In the genomic region with DNA sequence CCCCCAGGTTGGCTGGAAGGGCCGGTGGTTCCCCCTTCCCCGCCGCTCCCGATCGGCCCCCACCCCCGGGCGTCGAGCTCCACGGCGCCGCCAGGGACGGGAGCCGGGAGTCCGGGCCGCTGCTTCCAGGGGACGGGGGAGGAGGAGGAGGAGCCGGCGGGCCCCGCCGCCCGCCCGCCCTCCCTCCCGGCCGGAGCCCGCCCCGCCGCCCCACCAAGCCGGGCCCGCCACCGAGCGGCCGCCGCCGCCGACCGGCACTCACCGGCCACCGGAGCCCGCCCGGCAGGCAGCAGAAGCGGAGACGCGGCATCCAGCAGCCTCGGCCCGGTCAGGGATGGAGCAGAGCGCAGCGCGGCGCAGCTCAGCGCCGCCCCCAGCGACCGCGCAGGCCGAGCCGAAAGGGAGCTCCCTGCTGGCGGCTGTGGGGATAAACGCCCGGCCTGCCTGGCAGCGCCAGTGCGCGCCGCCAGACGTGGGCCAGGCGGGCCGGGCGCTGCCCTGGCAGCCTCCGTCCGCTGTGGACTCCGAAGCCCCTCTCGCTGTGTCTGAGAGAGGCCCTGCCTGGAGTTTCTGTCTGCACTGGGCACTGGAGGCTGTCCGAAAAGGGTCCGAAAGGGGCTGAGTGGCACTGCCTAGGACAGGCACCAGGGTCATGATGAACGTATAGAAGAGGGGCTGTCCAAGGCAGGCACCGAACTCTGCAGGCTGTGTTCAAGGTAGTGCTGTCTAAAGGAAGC, we compare ENCODE assay signal across 1 cellular context.
TF ChIP-seq lines count a peak whose summit lies in the region.

MYO18A (minus strand) TSS at position 348 of the 737 bp plus-strand sequence. CDS start 13,458 bp downstream, outside the sequence.

TF ChIP-seq in HepG2, 621 proteins besides CTCF, POLR2A, EP300 and RAD21 (continued from another document and continues in another):
- TF ChIP-seq ZNF280D (CRISPR knock-in tag; IDR thresholded peaks at IDR 0.05) (no peak), ZNF34 (CRISPR knock-in tag; IDR thresholded peaks at IDR 0.05; ENCODE audit: borderline replicate concordance) (no peak), ETS1 (CRISPR knock-in tag; IDR thresholded peaks at IDR 0.05) (no peak), NPAS2 (CRISPR knock-in tag; IDR thresholded peaks at IDR 0.05; ENCODE audit: borderline replicate concordance) (no peak), SATB2 (CRISPR knock-in tag; IDR thresholded peaks at IDR 0.05) (no peak), MLX (CRISPR knock-in tag; IDR thresholded peaks at IDR 0.05) (no peak), ZNF883 (CRISPR knock-in tag; IDR thresholded peaks at IDR 0.05; ENCODE audit: not compliant biosample characterization) (no peak), JDP2 (CRISPR knock-in tag; IDR thresholded peaks at IDR 0.05; ENCODE audit: borderline replicate concordance) (no peak), ZNF10 (CRISPR knock-in tag; IDR thresholded peaks at IDR 0.05; ENCODE audit: borderline replicate concordance, low read depth) (no peak), SAFB2 (CRISPR knock-in tag; IDR thresholded peaks at IDR 0.05; ENCODE audit: borderline replicate concordance, low read depth) (no peak), ZNF609 (CRISPR knock-in tag; IDR thresholded peaks at IDR 0.05; ENCODE audit: borderline replicate concordance) (no peak), ZNF841 (CRISPR knock-in tag; IDR thresholded peaks at IDR 0.05; ENCODE audit: borderline replicate concordance) (no peak), ZNF615 (CRISPR knock-in tag; IDR thresholded peaks at IDR 0.05; ENCODE audit: borderline replicate concordance) (no peak), TBX3 (IDR thresholded peaks at IDR 0.05; ENCODE audit: borderline replicate concordance) (no peak), GPN1 (CRISPR knock-in tag; IDR thresholded peaks at IDR 0.05; ENCODE audit: borderline replicate concordance) (no peak), ZNF501 (CRISPR knock-in tag; IDR thresholded peaks at IDR 0.05) (peak; percentile 59; the same call in 1 of the 2 replicates), CBX1 (IDR thresholded peaks at IDR 0.05; ENCODE audit: low read depth) (no peak), WIZ (CRISPR knock-in tag; IDR thresholded peaks at IDR 0.05) (0 out of 2 replicates have a peak, but pooled peaks have one; percentile 50), ATAD3A (CRISPR knock-in tag; IDR thresholded peaks at IDR 0.05) (no peak), TCF7 (IDR thresholded peaks at IDR 0.05; ENCODE audit: low read depth) (no peak)
- TF ChIP-seq, protein P1, sequence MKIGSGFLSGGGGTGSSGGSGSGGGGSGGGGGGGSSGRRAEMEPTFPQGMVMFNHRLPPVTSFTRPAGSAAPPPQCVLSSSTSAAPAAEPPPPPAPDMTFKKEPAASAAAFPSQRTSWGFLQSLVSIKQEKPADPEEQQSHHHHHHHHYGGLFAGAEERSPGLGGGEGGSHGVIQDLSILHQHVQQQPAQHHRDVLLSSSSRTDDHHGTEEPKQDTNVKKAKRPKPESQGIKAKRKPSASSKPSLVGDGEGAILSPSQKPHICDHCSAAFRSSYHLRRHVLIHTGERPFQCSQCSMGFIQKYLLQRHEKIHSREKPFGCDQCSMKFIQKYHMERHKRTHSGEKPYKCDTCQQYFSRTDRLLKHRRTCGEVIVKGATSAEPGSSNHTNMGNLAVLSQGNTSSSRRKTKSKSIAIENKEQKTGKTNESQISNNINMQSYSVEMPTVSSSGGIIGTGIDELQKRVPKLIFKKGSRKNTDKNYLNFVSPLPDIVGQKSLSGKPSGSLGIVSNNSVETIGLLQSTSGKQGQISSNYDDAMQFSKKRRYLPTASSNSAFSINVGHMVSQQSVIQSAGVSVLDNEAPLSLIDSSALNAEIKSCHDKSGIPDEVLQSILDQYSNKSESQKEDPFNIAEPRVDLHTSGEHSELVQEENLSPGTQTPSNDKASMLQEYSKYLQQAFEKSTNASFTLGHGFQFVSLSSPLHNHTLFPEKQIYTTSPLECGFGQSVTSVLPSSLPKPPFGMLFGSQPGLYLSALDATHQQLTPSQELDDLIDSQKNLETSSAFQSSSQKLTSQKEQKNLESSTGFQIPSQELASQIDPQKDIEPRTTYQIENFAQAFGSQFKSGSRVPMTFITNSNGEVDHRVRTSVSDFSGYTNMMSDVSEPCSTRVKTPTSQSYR (CRISPR knock-in tag; IDR thresholded peaks at IDR 0.05; ENCODE audit: borderline replicate concordance): no peak
- TF ChIP-seq, protein P2, sequence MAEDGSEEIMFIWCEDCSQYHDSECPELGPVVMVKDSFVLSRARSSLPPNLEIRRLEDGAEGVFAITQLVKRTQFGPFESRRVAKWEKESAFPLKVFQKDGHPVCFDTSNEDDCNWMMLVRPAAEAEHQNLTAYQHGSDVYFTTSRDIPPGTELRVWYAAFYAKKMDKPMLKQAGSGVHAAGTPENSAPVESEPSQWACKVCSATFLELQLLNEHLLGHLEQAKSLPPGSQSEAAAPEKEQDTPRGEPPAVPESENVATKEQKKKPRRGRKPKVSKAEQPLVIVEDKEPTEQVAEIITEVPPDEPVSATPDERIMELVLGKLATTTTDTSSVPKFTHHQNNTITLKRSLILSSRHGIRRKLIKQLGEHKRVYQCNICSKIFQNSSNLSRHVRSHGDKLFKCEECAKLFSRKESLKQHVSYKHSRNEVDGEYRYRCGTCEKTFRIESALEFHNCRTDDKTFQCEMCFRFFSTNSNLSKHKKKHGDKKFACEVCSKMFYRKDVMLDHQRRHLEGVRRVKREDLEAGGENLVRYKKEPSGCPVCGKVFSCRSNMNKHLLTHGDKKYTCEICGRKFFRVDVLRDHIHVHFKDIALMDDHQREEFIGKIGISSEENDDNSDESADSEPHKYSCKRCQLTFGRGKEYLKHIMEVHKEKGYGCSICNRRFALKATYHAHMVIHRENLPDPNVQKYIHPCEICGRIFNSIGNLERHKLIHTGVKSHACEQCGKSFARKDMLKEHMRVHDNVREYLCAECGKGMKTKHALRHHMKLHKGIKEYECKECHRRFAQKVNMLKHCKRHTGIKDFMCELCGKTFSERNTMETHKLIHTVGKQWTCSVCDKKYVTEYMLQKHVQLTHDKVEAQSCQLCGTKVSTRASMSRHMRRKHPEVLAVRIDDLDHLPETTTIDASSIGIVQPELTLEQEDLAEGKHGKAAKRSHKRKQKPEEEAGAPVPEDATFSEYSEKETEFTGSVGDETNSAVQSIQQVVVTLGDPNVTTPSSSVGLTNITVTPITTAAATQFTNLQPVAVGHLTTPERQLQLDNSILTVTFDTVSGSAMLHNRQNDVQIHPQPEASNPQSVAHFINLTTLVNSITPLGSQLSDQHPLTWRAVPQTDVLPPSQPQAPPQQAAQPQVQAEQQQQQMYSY (CRISPR knock-in tag; IDR thresholded peaks at IDR 0.05): peak; percentile 87
- TF ChIP-seq, protein P3, sequence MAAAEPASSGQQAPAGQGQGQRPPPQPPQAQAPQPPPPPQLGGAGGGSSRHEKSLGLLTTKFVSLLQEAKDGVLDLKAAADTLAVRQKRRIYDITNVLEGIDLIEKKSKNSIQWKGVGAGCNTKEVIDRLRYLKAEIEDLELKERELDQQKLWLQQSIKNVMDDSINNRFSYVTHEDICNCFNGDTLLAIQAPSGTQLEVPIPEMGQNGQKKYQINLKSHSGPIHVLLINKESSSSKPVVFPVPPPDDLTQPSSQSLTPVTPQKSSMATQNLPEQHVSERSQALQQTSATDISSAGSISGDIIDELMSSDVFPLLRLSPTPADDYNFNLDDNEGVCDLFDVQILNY (CRISPR knock-in tag; conservative IDR thresholded peaks at IDR 0.05): no peak
- TF ChIP-seq, protein P4, sequence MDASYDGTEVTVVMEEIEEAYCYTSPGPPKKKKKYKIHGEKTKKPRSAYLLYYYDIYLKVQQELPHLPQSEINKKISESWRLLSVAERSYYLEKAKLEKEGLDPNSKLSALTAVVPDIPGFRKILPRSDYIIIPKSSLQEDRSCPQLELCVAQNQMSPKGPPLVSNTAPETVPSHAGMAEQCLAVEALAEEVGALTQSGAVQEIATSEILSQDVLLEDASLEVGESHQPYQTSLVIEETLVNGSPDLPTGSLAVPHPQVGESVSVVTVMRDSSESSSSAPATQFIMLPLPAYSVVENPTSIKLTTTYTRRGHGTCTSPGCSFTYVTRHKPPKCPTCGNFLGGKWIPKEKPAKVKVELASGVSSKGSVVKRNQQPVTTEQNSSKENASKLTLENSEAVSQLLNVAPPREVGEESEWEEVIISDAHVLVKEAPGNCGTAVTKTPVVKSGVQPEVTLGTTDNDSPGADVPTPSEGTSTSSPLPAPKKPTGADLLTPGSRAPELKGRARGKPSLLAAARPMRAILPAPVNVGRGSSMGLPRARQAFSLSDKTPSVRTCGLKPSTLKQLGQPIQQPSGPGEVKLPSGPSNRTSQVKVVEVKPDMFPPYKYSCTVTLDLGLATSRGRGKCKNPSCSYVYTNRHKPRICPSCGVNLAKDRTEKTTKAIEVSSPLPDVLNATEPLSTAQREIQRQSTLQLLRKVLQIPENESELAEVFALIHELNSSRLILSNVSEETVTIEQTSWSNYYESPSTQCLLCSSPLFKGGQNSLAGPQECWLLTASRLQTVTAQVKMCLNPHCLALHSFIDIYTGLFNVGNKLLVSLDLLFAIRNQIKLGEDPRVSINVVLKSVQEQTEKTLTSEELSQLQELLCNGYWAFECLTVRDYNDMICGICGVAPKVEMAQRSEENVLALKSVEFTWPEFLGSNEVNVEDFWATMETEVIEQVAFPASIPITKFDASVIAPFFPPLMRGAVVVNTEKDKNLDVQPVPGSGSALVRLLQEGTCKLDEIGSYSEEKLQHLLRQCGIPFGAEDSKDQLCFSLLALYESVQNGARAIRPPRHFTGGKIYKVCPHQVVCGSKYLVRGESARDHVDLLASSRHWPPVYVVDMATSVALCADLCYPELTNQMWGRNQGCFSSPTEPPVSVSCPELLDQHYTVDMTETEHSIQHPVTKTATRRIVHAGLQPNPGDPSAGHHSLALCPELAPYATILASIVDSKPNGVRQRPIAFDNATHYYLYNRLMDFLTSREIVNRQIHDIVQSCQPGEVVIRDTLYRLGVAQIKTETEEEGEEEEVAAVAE (CRISPR knock-in tag; IDR thresholded peaks at IDR 0.05; ENCODE audit: borderline replicate concordance): no peak
- TF ChIP-seq, protein P5, sequence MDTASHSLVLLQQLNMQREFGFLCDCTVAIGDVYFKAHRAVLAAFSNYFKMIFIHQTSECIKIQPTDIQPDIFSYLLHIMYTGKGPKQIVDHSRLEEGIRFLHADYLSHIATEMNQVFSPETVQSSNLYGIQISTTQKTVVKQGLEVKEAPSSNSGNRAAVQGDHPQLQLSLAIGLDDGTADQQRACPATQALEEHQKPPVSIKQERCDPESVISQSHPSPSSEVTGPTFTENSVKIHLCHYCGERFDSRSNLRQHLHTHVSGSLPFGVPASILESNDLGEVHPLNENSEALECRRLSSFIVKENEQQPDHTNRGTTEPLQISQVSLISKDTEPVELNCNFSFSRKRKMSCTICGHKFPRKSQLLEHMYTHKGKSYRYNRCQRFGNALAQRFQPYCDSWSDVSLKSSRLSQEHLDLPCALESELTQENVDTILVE (CRISPR knock-in tag; IDR thresholded peaks at IDR 0.05): no peak
